Comparison of ENCODE assay signal across 1 cellular context in the genomic region with DNA sequence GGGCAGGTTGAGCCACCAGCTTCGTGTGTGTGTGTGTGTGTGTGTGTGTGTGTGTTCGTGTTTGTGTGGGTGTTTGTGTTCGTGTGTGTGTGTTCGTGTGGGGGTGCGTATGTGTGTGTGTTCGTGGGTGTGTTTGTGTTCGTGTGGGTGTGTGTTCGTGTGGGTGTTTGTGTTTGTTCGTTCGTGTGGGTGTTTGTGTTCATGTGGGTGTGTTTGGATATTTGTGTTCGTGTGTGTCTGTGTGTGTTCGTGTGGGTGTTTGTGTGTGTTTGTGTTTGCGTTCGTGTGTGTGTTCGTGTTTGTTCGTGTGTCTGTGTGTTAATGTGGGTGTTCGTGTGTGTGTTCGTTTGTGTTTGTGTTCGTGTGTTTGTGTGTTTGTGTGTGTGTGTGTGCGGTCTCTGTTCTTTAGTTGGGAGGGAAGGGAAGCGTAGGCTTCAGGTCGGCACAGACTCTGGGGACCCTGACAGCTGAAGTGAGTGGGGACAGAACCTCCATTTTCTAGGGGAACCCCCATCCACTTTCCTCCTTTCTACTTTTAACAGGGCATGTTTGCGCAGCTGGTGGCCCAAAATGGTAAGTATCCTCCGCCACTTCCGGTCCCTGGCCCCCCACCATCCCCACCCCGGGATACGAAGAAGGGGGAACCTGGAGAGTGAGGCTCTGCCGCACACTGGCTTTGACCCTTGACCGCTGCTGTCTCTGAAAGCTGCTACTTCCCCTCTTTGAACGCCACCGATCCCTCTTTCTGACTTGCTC.
TF ChIP-seq lines count a peak whose summit lies in the region.

No MANE protein-coding gene starts in this region.

TF ChIP-seq in A549, 52 proteins besides CTCF, POLR2A, EP300 and RAD21 (continued from another document):
- TF ChIP-seq ELK1 (IDR thresholded peaks at IDR 0.05; ENCODE audit: low read depth, low read length) = no peak
